ENCODE assay signal across 2 cellular contexts in the genomic region with DNA sequence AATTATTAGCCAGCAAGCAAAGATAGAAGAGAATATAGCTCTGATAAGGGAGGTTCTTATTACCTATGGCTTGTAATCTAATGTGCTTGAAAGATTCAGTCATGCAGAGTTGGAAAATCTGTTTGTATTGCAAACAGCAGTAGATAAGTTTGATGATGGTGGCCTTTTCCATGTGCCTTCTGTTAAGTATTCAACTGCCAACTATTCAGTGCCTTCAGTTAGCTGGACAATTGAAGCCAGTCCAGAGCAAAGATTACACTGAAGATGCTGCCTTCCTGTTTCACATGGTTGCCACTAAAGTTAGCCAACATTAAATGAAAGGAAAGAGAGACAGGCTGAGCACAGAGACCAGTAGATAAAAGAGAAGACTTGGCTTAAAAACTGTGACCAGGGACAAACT.
TF ChIP-seq lines count a peak whose summit lies in the region.

No MANE protein-coding gene starts in this region.

TF ChIP-seq in K562, 482 proteins besides CTCF, POLR2A, EP300 and RAD21:
- TF ChIP-seq, protein P1, sequence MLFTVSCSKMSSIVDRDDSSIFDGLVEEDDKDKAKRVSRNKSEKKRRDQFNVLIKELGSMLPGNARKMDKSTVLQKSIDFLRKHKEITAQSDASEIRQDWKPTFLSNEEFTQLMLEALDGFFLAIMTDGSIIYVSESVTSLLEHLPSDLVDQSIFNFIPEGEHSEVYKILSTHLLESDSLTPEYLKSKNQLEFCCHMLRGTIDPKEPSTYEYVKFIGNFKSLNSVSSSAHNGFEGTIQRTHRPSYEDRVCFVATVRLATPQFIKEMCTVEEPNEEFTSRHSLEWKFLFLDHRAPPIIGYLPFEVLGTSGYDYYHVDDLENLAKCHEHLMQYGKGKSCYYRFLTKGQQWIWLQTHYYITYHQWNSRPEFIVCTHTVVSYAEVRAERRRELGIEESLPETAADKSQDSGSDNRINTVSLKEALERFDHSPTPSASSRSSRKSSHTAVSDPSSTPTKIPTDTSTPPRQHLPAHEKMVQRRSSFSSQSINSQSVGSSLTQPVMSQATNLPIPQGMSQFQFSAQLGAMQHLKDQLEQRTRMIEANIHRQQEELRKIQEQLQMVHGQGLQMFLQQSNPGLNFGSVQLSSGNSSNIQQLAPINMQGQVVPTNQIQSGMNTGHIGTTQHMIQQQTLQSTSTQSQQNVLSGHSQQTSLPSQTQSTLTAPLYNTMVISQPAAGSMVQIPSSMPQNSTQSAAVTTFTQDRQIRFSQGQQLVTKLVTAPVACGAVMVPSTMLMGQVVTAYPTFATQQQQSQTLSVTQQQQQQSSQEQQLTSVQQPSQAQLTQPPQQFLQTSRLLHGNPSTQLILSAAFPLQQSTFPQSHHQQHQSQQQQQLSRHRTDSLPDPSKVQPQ (CRISPR knock-in tag; IDR thresholded peaks at IDR 0.05; ENCODE audit: borderline replicate concordance), result no peak
- TF ChIP-seq TARDBP (IDR thresholded peaks at IDR 0.05) (no peak), TEAD4 (IDR thresholded peaks at IDR 0.05; ENCODE audit: low read length) (no peak), TEAD4 (CRISPR knock-in tag; IDR thresholded peaks at IDR 0.05; ENCODE audit: borderline replicate concordance) (no peak), IFI16 (CRISPR knock-in tag; IDR thresholded peaks at IDR 0.05) (no peak), HIVEP1 (CRISPR knock-in tag; IDR thresholded peaks at IDR 0.05) (no peak), SIN3A (IDR thresholded peaks at IDR 0.05; ENCODE audit: borderline replicate concordance in 2 of 2, control insufficient read depth in 1 of 2, low read depth in 2 of 2, low read length in 2 of 2) (no peak), RBFOX2 (IDR thresholded peaks at IDR 0.05; ENCODE audit: low read depth, low read length) (no peak), ZNF384 (IDR thresholded peaks at IDR 0.05; ENCODE audit: low read depth, low read length) (no peak), ZNF408 (CRISPR knock-in tag; IDR thresholded peaks at IDR 0.05; ENCODE audit: low read depth) (no peak), ZFX (CRISPR knock-in tag; IDR thresholded peaks at IDR 0.05) (no peak), BRD9 (IDR thresholded peaks at IDR 0.05; ENCODE audit: low read depth, partially characterized antibody) (no peak)

TF ChIP-seq in liver, 16 proteins besides CTCF, POLR2A, EP300 and RAD21 (continued from another document):
- TF ChIP-seq SP1 (IDR thresholded peaks at IDR 0.05), result no peak
- TF ChIP-seq YY1 (IDR thresholded peaks at IDR 0.05), result peak; percentile 52
- TF ChIP-seq, protein P2, sequence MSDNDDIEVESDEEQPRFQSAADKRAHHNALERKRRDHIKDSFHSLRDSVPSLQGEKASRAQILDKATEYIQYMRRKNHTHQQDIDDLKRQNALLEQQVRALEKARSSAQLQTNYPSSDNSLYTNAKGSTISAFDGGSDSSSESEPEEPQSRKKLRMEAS (IDR thresholded peaks at IDR 0.05), result peak; percentile 40
- peak; percentile 48 to 61 for TF ChIP-seq HNF4A (conservative IDR thresholded peaks at IDR 0.05)
TF ChIP-seq in liver: peak in this region for 4.
